8 cellular contexts compared by ENCODE assay signal in the genomic region with DNA sequence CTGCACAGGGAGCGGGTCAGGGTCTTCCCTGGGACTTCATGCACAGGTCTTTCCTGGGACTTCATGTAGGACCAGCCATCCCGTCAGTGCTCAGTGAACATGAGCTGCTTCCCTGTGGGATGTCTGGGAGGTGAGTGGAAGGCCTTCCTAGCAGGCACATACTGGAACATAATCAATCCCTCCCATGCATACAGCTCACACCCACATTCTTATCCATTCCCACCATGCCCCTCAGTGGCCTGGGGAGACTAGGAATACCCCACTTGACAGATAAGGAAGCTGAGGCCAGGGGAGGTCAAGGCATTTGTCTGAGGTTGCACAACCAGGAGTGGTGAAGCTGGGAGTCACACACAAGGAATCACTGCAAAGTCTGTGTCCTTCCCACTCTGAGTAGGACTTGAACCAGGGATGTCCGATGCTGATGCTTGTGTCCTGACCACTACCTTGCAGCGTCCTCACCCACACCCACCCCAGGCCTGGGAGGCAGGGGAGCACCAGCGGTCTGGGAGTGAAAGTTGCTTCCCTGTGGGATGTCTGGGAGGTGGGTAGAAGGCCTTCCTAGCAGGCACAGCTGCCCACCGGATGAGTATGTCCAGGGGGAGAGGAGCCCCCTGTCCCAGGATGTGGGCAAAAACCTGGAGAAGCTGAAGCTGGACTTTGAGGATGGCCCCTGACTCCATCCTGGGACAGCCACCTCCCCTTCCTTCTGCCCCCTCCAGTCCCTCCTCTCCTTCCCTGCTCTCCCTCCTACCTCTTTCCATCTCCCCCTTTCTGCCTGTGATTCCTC. TPM values are rescaled to one million over a fixed set of nuclear protein-coding genes. Genes with fewer than 3 reads are reported as not detected.
A peak's percentile ranks its signal among the peaks of the same experiment; 100 is the strongest.
DNase-seq lines count a peak whose midpoint lies in the region; ATAC-seq, FAIRE-seq and TF ChIP-seq lines count a peak whose summit lies in the region.

No MANE protein-coding gene starts in this region.

- 91 to 93% methylated on average over 6 of the region's 6 CpGs for WGBS in pancreas, 2 donors

- POLR2A ChIA-PET in CD4-positive, alpha-beta memory T cell (lab: Charles Lee; ENCODE audit: partially characterized antibody), result interaction anchor here (0.8 to 8.4 kb wide), 18 partner anchors 9 to 199 kb away, joined by 4 to 210 read pairs (median 12); a partner anchor contains a TSS

- ATAC-seq in pancreas (peak in 3 of 4 donors; percentile 2 to 7 (median 3)), GM18858 (IDR thresholded peaks at IDR 0.05; ENCODE audit: unreplicated experiment) (no peak)

- FAIRE-seq in pancreas (lab: Jason Lieb, UNC), result no peak

- H3K27ac ChIP-seq in CD4-positive, alpha-beta memory T cell (ENCODE audit: low read depth, low read length), result peak overlapping the region; percentile 97
- H3K27ac ChIP-seq in pancreas, result peak overlapping the region in 1 of 4 donors; percentile 67

- H3K9me3 ChIP-seq in CD4-positive, alpha-beta memory T cell (ENCODE audit: control insufficient read depth in 1 of 2, low read length in 2 of 2), result no peaks in the 10 kb centered on the region
- H3K9me3 ChIP-seq in pancreas, result no peaks in the 10 kb centered on the region

- H3K4me1 ChIP-seq in CD4-positive, alpha-beta memory T cell (ENCODE audit: insufficient read depth, low read length), result peaks cover 72% of the 10 kb centered on the region
- H3K4me1 ChIP-seq in pancreas, result peaks cover 0 to 17% (median 5%) of the 10 kb centered on the region in 3 donors

- peak overlapping the region; percentile 89 to 100 (median 98) for H3K27ac Mint-ChIP-seq in CD4-positive, alpha-beta memory T cell

- CTCF ChIA-PET in CD4-positive, alpha-beta memory T cell (lab: Charles Lee; ENCODE audit: partially characterized antibody), result interaction anchor here (1.1 to 10.1 kb wide), 7 partner anchors 19 to 104 kb away, joined by 3 to 81 read pairs (median 7); a partner anchor contains a TSS

- no peak for TF ChIP-seq POLR2A in erythroblast (IDR thresholded peaks at IDR 0.05; ENCODE audit: low read length)

- no peaks in the 10 kb centered on the region for H3K9me3 Mint-ChIP-seq in CD4-positive, alpha-beta memory T cell

- no peak for DNase-seq in CD4-positive, alpha-beta memory T cell
- DNase-seq in OCI-M1 (lab: John Stamatoyannopoulos, UW) (peak; percentile 36), erythroblast (lab: John Stamatoyannopoulos, UW) (peak; percentile 22 to 54), pancreas (no peak), SHP77 (lab: John Stamatoyannopoulos, UW) (no peak), NOMO-1 treated with DMSO at 0.1 percent for 48 hours (lab: John Stamatoyannopoulos, UW; ENCODE audit: unreplicated experiment) (no peak), NCI-H345 (lab: John Stamatoyannopoulos, UW) (no peak)

- peak overlapping the region; percentile 85 to 91 for H3K4me3 ChIP-seq in CD4-positive, alpha-beta memory T cell (ENCODE audit: low read length in 2 of 2)
- peak overlapping the region in 2 of 4 donors; percentile 65 to 79 for H3K4me3 ChIP-seq in pancreas

- H3K4me3 Mint-ChIP-seq in CD4-positive, alpha-beta memory T cell, result peak overlapping the region; percentile 94 to 100 (median 99)

- H3K36me3 ChIP-seq in CD4-positive, alpha-beta memory T cell (ENCODE audit: insufficient read depth, low read length), result no peaks in the 10 kb centered on the region
- no peaks in the 10 kb centered on the region for H3K36me3 ChIP-seq in pancreas

- peaks cover 27 to 66% of the 10 kb centered on the region in 2 donors for H3K36me3 Mint-ChIP-seq in CD4-positive, alpha-beta memory T cell

- no peaks in the 10 kb centered on the region for H3K27me3 ChIP-seq in CD4-positive, alpha-beta memory T cell (ENCODE audit: insufficient read depth, low read length)
- H3K27me3 ChIP-seq in pancreas, result no peaks in the 10 kb centered on the region

- H3K27me3 Mint-ChIP-seq in CD4-positive, alpha-beta memory T cell, result no peaks in the 10 kb centered on the region

- peaks cover 41 to 96% (median 56%) of the 10 kb centered on the region in 4 donors for H3K4me1 Mint-ChIP-seq in CD4-positive, alpha-beta memory T cell

- intact Hi-C loops in CD4-positive, alpha-beta memory T cell (cut with micrococcal nuclease), result loop anchor here (2.0 kb wide), 1 partner anchor 56 kb away; a partner anchor contains a TSS
- intact Hi-C loops in pancreas (cut with DNase I), result no loop called here

- no peak for TF ChIP-seq CTCF in pancreas (IDR thresholded peaks at IDR 0.05)

RNA-seq across cellular contexts. Expression of a gene that starts 1.0 kb away (rescaled TPM):
- total RNA-seq in CD4-positive, alpha-beta memory T cell, result 100 to 1,000 TPM; 416 to 457 TPM
- polyA plus RNA-seq in CD4-positive, alpha-beta memory T cell, result 100 to 1,000 TPM in 1 of 2 donors, 10 to 100 TPM in 1; 41.6 to 151 TPM
- total RNA-seq in pancreas, result 10 to 100 TPM in 2 of 6 donors, 1 to 10 TPM in 4; 4.6 to 18.5 (median 6.0) TPM
- polyA plus RNA-seq in pancreas, result 10 to 100 TPM; 20.1 to 26.6 TPM

RNA-seq across cellular contexts. Expression of a gene that starts 26.6 kb away (rescaled TPM):
- not detected for total RNA-seq in CD4-positive, alpha-beta memory T cell
- polyA plus RNA-seq in CD4-positive, alpha-beta memory T cell, result under 1 TPM in 1 of 2 donors, not detected in 1; 0.14 TPM
- under 1 TPM in 5 of 6 donors, not detected in 1; 0.12 to 0.28 (median 0.21) TPM for total RNA-seq in pancreas
- polyA plus RNA-seq in pancreas, result 1 to 10 TPM in 1 of 2 donors, under 1 TPM in 1; 0.26 to 1.0 TPM

RNA-seq across cellular contexts. Expression of a gene that starts 56.4 kb away (rescaled TPM):
- total RNA-seq in CD4-positive, alpha-beta memory T cell, result 100 to 1,000 TPM; 130 to 136 TPM
- polyA plus RNA-seq in CD4-positive, alpha-beta memory T cell, result 100 to 1,000 TPM; 110 to 201 TPM
- total RNA-seq in pancreas, result 100 to 1,000 TPM; 165 to 298 (median 238) TPM
- 100 to 1,000 TPM in 1 of 2 donors, 10 to 100 TPM in 1; 78.2 to 144 TPM for polyA plus RNA-seq in pancreas

Comparison
In these comparisons a context has a peak if more than half of its experiments do, and no peak if none do; other contexts are left out.
1. DNase-seq: peak in OCI-M1 (single experiment) and erythroblast (2 of 2); none in CD4-positive, alpha-beta memory T cell (0 of 5), pancreas (0 of 6), SHP77 (0 of 2), NOMO-1 treated with DMSO at 0.1 percent for 48 hours (single experiment) and NCI-H345 (single experiment).
2. RNA of a gene that starts 1.0 kb away (total RNA-seq): 416 to 457 TPM in CD4-positive, alpha-beta memory T cell; 4.6 to 18.5 TPM in pancreas; every median in the first group is over 10 times any median in the second.